ENCODE assay signal across 10 cellular contexts in the genomic region with DNA sequence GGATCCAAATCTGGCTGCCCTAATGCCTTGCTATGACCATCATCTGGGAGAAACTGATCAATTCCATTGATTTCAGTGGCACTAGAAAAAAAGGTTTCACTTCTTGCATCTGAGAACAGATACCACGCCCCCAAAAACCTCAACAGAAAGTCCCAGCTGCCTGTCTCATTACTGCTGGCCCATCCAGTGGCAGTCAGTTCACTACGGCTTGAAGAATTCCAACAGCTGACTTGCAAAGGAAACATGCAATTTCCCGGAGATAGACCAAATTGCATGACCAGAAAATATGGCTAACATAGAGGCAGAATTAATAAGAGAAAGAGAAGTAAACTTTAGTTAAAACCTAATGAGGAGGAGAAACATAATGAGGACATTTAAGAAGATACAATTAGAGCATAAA. TPM values are rescaled to one million over a fixed set of nuclear protein-coding genes. Genes with fewer than 3 reads are reported as not detected.
A peak's percentile ranks its signal among the peaks of the same experiment; 100 is the strongest.
DNase-seq lines count a peak whose midpoint lies in the region; ATAC-seq and TF ChIP-seq lines count a peak whose summit lies in the region.
"Had no signal": no experiment of that assay in that cellular context is flagged by ENCODE, and none has a peak within 500 bp of the region (broad histone marks: within the 10 kb centered on the region; RNA-seq: fewer than 3 reads in every experiment).

No MANE protein-coding gene starts in this region.

- H3K4me1 Mint-ChIP-seq in endothelial cell (ENCODE audit: unreplicated experiment) = peaks cover 8% of the 10 kb centered on the region

- no peaks in the 10 kb centered on the region for H3K27me3 ChIP-seq in effector memory CD4-positive, alpha-beta T cell (replicated peaks; ENCODE audit: control insufficient read depth, insufficient read depth, low read length, poor library complexity, severe bottlenecking)

- no peak overlapping the region for H3K27ac Mint-ChIP-seq in endothelial cell (ENCODE audit: unreplicated experiment)

- H3K4me3 Mint-ChIP-seq in endothelial cell (ENCODE audit: unreplicated experiment) = no peak overlapping the region

- ATAC-seq in GM19455 (IDR thresholded peaks at IDR 0.05; ENCODE audit: unreplicated experiment) (peak; percentile 53), HG03439 (IDR thresholded peaks at IDR 0.05; ENCODE audit: unreplicated experiment) (peak; percentile 77)

- H3K36me3 ChIP-seq in effector memory CD4-positive, alpha-beta T cell (ENCODE audit: control insufficient read depth, insufficient read depth, low read length) = no peaks in the 10 kb centered on the region

- no peaks in the 10 kb centered on the region for H3K9me3 Mint-ChIP-seq in endothelial cell (ENCODE audit: unreplicated experiment)

- no peaks in the 10 kb centered on the region for H3K27me3 Mint-ChIP-seq in endothelial cell (ENCODE audit: unreplicated experiment)

- no peak for TF ChIP-seq CTCF in endothelial cell (IDR thresholded peaks at IDR 0.05; ENCODE audit: unreplicated experiment)

- no peaks in the 10 kb centered on the region for H3K4me1 ChIP-seq in effector memory CD4-positive, alpha-beta T cell (ENCODE audit: control insufficient read depth, insufficient read depth, low read length, poor library complexity, severe bottlenecking)

- H3K4me3 ChIP-seq in effector memory CD4-positive, alpha-beta T cell (ENCODE audit: insufficient read depth, low read depth, low read length, poor library complexity, severe bottlenecking) = no peak overlapping the region
- H3K4me3 ChIP-seq: lung had no signal

- no peaks in the 10 kb centered on the region for H3K36me3 Mint-ChIP-seq in endothelial cell (ENCODE audit: low read depth, unreplicated experiment)

- H3K9me3 ChIP-seq in effector memory CD4-positive, alpha-beta T cell (ENCODE audit: control insufficient read depth, low read length) = no peaks in the 10 kb centered on the region

- H3K27ac ChIP-seq in effector memory CD4-positive, alpha-beta T cell (ENCODE audit: insufficient read depth, low read length, poor library complexity, severe bottlenecking) = no peak overlapping the region

- DNase-seq in Daoy (ENCODE audit: low read depth) (peak; percentile 82), dedifferentiated amniotic fluid mesenchymal stem cell (ENCODE audit: extremely low spot score) (peak; percentile 34), OCI-M2 (lab: John Stamatoyannopoulos, UW; ENCODE audit: unreplicated experiment) (no peak), endothelial cell (ENCODE audit: low spot score) (no peak), DMS 273 (lab: John Stamatoyannopoulos, UW; ENCODE audit: unreplicated experiment) (no peak)
- no peak for DNase-seq in effector memory CD4-positive, alpha-beta T cell
- DNase-seq: NCI-H226 had no signal

RNA-seq across cellular contexts. Expression of gene UGCG, which starts 48.6 kb away (rescaled TPM):
- 235 and 250 TPM in 2 replicates for total RNA-seq in Daoy (2014; rRNA removed; shearing (Covaris generic))
- total RNA-seq in endothelial cell (ENCODE audit: unreplicated experiment) = 14.1 TPM

Comparison
In these comparisons a context has a peak if more than half of its experiments do, and no peak if none do; other contexts are left out.
1. DNase-seq: peak in Daoy (single experiment) and dedifferentiated amniotic fluid mesenchymal stem cell (single experiment); none in OCI-M2 (single experiment), endothelial cell (single experiment), effector memory CD4-positive, alpha-beta T cell (0 of 3) and DMS 273 (single experiment).
2. RNA of gene UGCG, which starts 48.6 kb away (total RNA-seq): 235 to 250 TPM in Daoy; 14.1 TPM in endothelial cell (single experiment); every median in the first group is over 10 times any median in the second.